Comparison of ENCODE assay signal across 19 cellular contexts in the genomic region with DNA sequence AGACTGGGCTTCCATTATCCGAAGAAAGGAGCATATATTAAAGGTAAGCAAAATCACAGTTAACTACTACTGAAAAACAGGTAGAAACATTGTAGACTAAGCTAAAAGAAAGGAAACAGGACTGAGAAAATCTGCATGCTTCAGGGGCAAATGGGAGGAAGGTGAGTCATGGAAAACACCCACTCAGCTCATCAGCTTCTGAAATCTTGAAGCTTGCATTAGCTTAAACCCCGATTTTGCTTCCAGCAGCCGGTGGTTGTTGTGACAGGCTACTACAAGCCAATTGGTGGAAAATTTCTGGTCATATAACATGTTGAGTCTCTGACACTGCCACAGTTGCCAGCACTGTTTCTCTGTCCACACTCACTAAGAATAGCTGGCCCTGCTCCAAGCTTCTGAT.
A peak's percentile ranks its signal among the peaks of the same experiment; 100 is the strongest.
DNase-seq lines count a peak whose midpoint lies in the region; TF ChIP-seq lines count a peak whose summit lies in the region.
"Had no signal": no experiment of that assay in that cellular context is flagged by ENCODE, and none has a peak within 500 bp of the region (broad histone marks: within the 10 kb centered on the region; RNA-seq: fewer than 3 reads in every experiment).

No MANE protein-coding gene starts in this region.

- WGBS in mammary epithelial cell (ENCODE audit: low coverage, missing lambda C conversion rate) = 47% methylated on average over 2 of the region's 3 CpGs

- no peak overlapping the region for H3K4me2 ChIP-seq in mammary epithelial cell (ENCODE audit: insufficient read depth, low read depth, low read length)

- no peaks in the 10 kb centered on the region for H4K20me1 ChIP-seq in mammary epithelial cell (ENCODE audit: insufficient read depth, low read length)

- dilution Hi-C loops in mammary epithelial cell (cut with HindIII; ENCODE audit: low sequenced_read_pairs) = loop anchor here (10.0 kb wide), 1 partner anchor 109 kb away; no protein-coding TSS in a partner anchor

- TF ChIP-seq CTCF in mammary epithelial cell (conservative IDR thresholded peaks at IDR 0.05 in 1 of 2, IDR thresholded peaks at IDR 0.05 in 1 of 2; ENCODE audit: extremely low read depth in 1 of 2, insufficient read depth in 1 of 2, low read depth in 1 of 2, low read length in 2 of 2) (no peak), fibroblast of mammary gland (conservative IDR thresholded peaks at IDR 0.05; ENCODE audit: control insufficient read depth, insufficient read depth, low read depth, low read length) (no peak)

- CTCF ChIA-PET in mammary epithelial cell (lab: Charles Lee; ENCODE audit: low non-redundant PET) = no interaction called here

- H3K4me1 ChIP-seq in mammary epithelial cell (ENCODE audit: insufficient read depth, low read length) = no peaks in the 10 kb centered on the region
- H3K4me1 ChIP-seq: Peyer's patch had no signal

- H2AFZ ChIP-seq in mammary epithelial cell (ENCODE audit: low read depth, low read length) = no peak overlapping the region

- no peaks in the 10 kb centered on the region for H3K79me2 ChIP-seq in mammary epithelial cell (ENCODE audit: insufficient read depth, low read length)

- intact Hi-C loops in mammary epithelial cell (cut with micrococcal nuclease) = no loop called here

- in situ Hi-C loops in mammary epithelial cell (cut with MboI; ENCODE audit: low sequenced_read_pairs in 2 of 2) = no loop called here

- no peaks in the 10 kb centered on the region for H3K9me3 ChIP-seq in mammary epithelial cell (replicated peaks; ENCODE audit: insufficient read depth, low read length)
- H3K9me3 ChIP-seq: Peyer's patch had no signal

- H3K4me3 ChIP-seq in mammary epithelial cell (replicated peaks in 1 of 3; ENCODE audit: insufficient read depth in 1 of 3, low read depth in 2 of 3, low read length in 3 of 3) (no peak overlapping the region), fibroblast of mammary gland (ENCODE audit: control insufficient read depth, low read depth, low read length) (no peak overlapping the region)
- H3K4me3 ChIP-seq: Peyer's patch had no signal

- no TSS peak for BruUV-seq in mammary epithelial cell (replicated peaks; lab: Mats Ljungman, UMichigan)

- H3K9ac ChIP-seq in mammary epithelial cell (ENCODE audit: insufficient read depth, low read length) = no peak overlapping the region

- peak; percentile 4 for DNase-seq in stimulated activated CD4-positive, alpha-beta T cell treated with anti-CD3 and anti-CD28 coated beads, Interleukin-15, amount 100 ng/mL, for 24 hours
- DNase-seq in stimulated activated CD4-positive, alpha-beta T cell treated with anti-CD3 and anti-CD28 coated beads, Interleukin-2, amount 100 ng/mL, for 48 hours = no peak
- DNase-seq in mammary epithelial cell (peak; percentile 21), fibroblast of mammary gland (ENCODE audit: low read depth) (peak; percentile 11), retina (no peak), dermis blood vessel endothelial cell (no peak), COLO829 (ENCODE audit: low spot score) (no peak)
- DNase-seq: CD4-positive, CD25-positive, alpha-beta regulatory T cell; COR-L47; DND-41; KG1; NCI-H1092 treated with DMSO at 0.1 percent for 48 hours; NCI-H1436 treated with DMSO at 0.1 percent for 48 hours; NCI-H2029; NCI-H2171; NCI-H345; NCI-H524; NCI-H774; Peyer's patch had no signal

- H3K36me3 ChIP-seq in mammary epithelial cell (ENCODE audit: insufficient read depth, low read length) = no peaks in the 10 kb centered on the region
- H3K36me3 ChIP-seq: Peyer's patch had no signal

- H3K27me3 ChIP-seq in mammary epithelial cell (ENCODE audit: insufficient read depth, low read length) = no peaks in the 10 kb centered on the region
- H3K27me3 ChIP-seq: Peyer's patch had no signal

- no peak overlapping the region for H3K27ac ChIP-seq in mammary epithelial cell (ENCODE audit: insufficient read depth, low read depth, low read length)
- H3K27ac ChIP-seq: Peyer's patch had no signal

Comparison
In these comparisons a context has a peak if more than half of its experiments do, and no peak if none do; other contexts are left out.
1. DNase-seq: peak in stimulated activated CD4-positive, alpha-beta T cell treated with anti-CD3 and anti-CD28 coated beads, Interleukin-15, amount 100 ng/mL, for 24 hours (single experiment), mammary epithelial cell (single experiment) and fibroblast of mammary gland (single experiment); none in stimulated activated CD4-positive, alpha-beta T cell treated with anti-CD3 and anti-CD28 coated beads, Interleukin-2, amount 100 ng/mL, for 48 hours (0 of 2), retina (single experiment), dermis blood vessel endothelial cell (single experiment) and COLO829 (single experiment).